ENCODE assay signal across 1 cellular context in genomic region chr16:19886061-19886792, GRCh38.
TF ChIP-seq lines count a peak whose summit lies in the region.

No MANE protein-coding gene starts in this region.

TF ChIP-seq in K562, 482 proteins besides CTCF, POLR2A, EP300 and RAD21 (continued from another document):
- TF ChIP-seq ZNF518B (CRISPR knock-in tag; IDR thresholded peaks at IDR 0.05) (no peak), ETS1 (conservative IDR thresholded peaks at IDR 0.05; ENCODE audit: control insufficient read depth, low read depth, low read length) (no peak), ZNF561 (CRISPR knock-in tag; conservative IDR thresholded peaks at IDR 0.05) (no peak), ZNF12 (CRISPR knock-in tag; IDR thresholded peaks at IDR 0.05) (no peak), PBX2 (CRISPR knock-in tag; IDR thresholded peaks at IDR 0.05; ENCODE audit: low read depth) (no peak), PBX2 (tag; conservative IDR thresholded peaks at IDR 0.05; ENCODE audit: low read depth) (no peak), STAT5B (CRISPR knock-in tag; IDR thresholded peaks at IDR 0.05) (no peak), RUNX1 (IDR thresholded peaks at IDR 0.05; ENCODE audit: low read depth) (no peak), ETS2 (tag; IDR thresholded peaks at IDR 0.05; ENCODE audit: borderline replicate concordance, poor library complexity, severe bottlenecking) (no peak), FOXO4 (CRISPR knock-in tag; IDR thresholded peaks at IDR 0.05) (no peak), ELK3 (CRISPR knock-in tag; IDR thresholded peaks at IDR 0.05) (no peak), FOSL1 (tag; conservative IDR thresholded peaks at IDR 0.05) (no peak), ZC3H8 (IDR thresholded peaks at IDR 0.05) (no peak), E2F5 (CRISPR knock-in tag; IDR thresholded peaks at IDR 0.05) (no peak), BRD9 (IDR thresholded peaks at IDR 0.05; ENCODE audit: low read depth, partially characterized antibody) (no peak), NR2F6 (CRISPR knock-in tag; IDR thresholded peaks at IDR 0.05) (no peak), ZKSCAN1 (IDR thresholded peaks at IDR 0.05; ENCODE audit: low read depth, low read length) (0 out of 2 replicates have a peak, but pooled peaks have one; percentile 25), PATZ1 (CRISPR knock-in tag; IDR thresholded peaks at IDR 0.05; ENCODE audit: borderline replicate concordance) (no peak), EZH2 (IDR thresholded peaks at IDR 0.05; ENCODE audit: borderline replicate concordance, low read depth, low read length) (no peak), EP400 (IDR thresholded peaks at IDR 0.05) (peak; percentile 77)
